Comparison of ENCODE assay signal across 8 cellular contexts in genomic region chr2:191150451-191151314, GRCh38. TPM values are rescaled to one million over a fixed set of nuclear protein-coding genes. Genes with fewer than 3 reads are reported as not detected.
DNase-seq lines count a peak whose midpoint lies in the region; ATAC-seq and TF ChIP-seq lines count a peak whose summit lies in the region.

Gene STAT4, minus strand, starts transcription at chr2:191150994. Its CDS starts 2,791 bp downstream, at chr2:191148203.

- H3K27ac ChIP-seq in ACC112 (ENCODE audit: low read depth, low read length) (no peak within 1 kb of the TSS), smooth muscle cell (ENCODE audit: low read depth) (no peak within 1 kb of the TSS)

- H3K79me2 ChIP-seq in ACC112 (ENCODE audit: control insufficient read depth, insufficient read depth, low read length, unreplicated experiment) (no peaks in the 10 kb centered on the region), smooth muscle cell (ENCODE audit: low read depth) (no peaks in the 10 kb centered on the region)

- no peaks in the 10 kb centered on the region for H3K9me3 ChIP-seq in smooth muscle cell (replicated peaks; ENCODE audit: low read depth)

- peak within 1 kb of the TSS; percentile 87 for H3K4me2 ChIP-seq in smooth muscle cell

- H3K27me3 Mint-ChIP-seq in T-cell: no peaks in the 10 kb centered on the region
- H3K27me3 Mint-ChIP-seq in activated naive CD8-positive, alpha-beta T cell treated with anti-CD3 and anti-CD28 coated beads, Interleukin-2, amount 50 U/mL, for 24 hours: no peaks in the 10 kb centered on the region

- H3K4me1 Mint-ChIP-seq in T-cell: peaks cover 63 to 68% (median 65%) of the 10 kb centered on the region in 3 donors
- peaks cover 80% of the 10 kb centered on the region for H3K4me1 Mint-ChIP-seq in activated naive CD8-positive, alpha-beta T cell treated with anti-CD3 and anti-CD28 coated beads, Interleukin-2, amount 50 U/mL, for 24 hours

- peaks cover 21% of the 10 kb centered on the region for H3K36me3 Mint-ChIP-seq in T-cell
- H3K36me3 Mint-ChIP-seq in activated naive CD8-positive, alpha-beta T cell treated with anti-CD3 and anti-CD28 coated beads, Interleukin-2, amount 50 U/mL, for 24 hours (ENCODE audit: low read depth): peaks cover 25% of the 10 kb centered on the region

- H3K9me3 Mint-ChIP-seq in T-cell: no peaks in the 10 kb centered on the region
- H3K9me3 Mint-ChIP-seq in activated naive CD8-positive, alpha-beta T cell treated with anti-CD3 and anti-CD28 coated beads, Interleukin-2, amount 50 U/mL, for 24 hours: no peaks in the 10 kb centered on the region

- peak within 1 kb of the TSS; percentile 90 to 93 (median 90) for H3K4me3 Mint-ChIP-seq in T-cell
- peak within 1 kb of the TSS; percentile 92 for H3K4me3 Mint-ChIP-seq in activated naive CD8-positive, alpha-beta T cell treated with anti-CD3 and anti-CD28 coated beads, Interleukin-2, amount 50 U/mL, for 24 hours

- no peaks in the 10 kb centered on the region for H3F3A ChIP-seq in smooth muscle cell (ENCODE audit: low read depth)

- 4% methylated on average over 39 of the region's 39 CpGs for WGBS in smooth muscle cell (ENCODE audit: low lambda C conversion rate)

- peak; percentile 90 for ATAC-seq in GM18907 (IDR thresholded peaks at IDR 0.05; ENCODE audit: unreplicated experiment)
- peak; percentile 79 for ATAC-seq in HG03175 (IDR thresholded peaks at IDR 0.05; ENCODE audit: unreplicated experiment)
- ATAC-seq in T-cell (replicated peaks in 1 of 4): peak; percentile 84 to 88 (median 84)
- ATAC-seq in activated naive CD8-positive, alpha-beta T cell treated with anti-CD3 and anti-CD28 coated beads, Interleukin-2, amount 50 U/mL, for 24 hours: peak; percentile 92

- H2AFZ ChIP-seq in ACC112 (ENCODE audit: low read length, unreplicated experiment) (peak within 1 kb of the TSS; percentile 99), smooth muscle cell (ENCODE audit: low read depth) (peak within 1 kb of the TSS; percentile 92)

- no peaks in the 10 kb centered on the region for H3K27me3 ChIP-seq in ACC112 (ENCODE audit: insufficient read depth, low read length)
- H3K27me3 ChIP-seq in smooth muscle cell (ENCODE audit: low read depth): peaks cover 27% of the 10 kb centered on the region

- peak within 1 kb of the TSS; percentile 56 for H3K9ac ChIP-seq in smooth muscle cell (ENCODE audit: low read depth)

- peak; percentile 43 to 93 (median 85) for DNase-seq in T-cell
- peak; percentile 85 for DNase-seq in activated naive CD8-positive, alpha-beta T cell treated with anti-CD3 and anti-CD28 coated beads, Interleukin-2, amount 50 U/mL, for 24 hours
- no peak for DNase-seq in smooth muscle cell (lab: John Stamatoyannopoulos, UW; ENCODE audit: unreplicated experiment)
- no peak for DNase-seq in HPDE6-E6E7 (ENCODE audit: extremely low spot score)

- peak within 1 kb of the TSS; percentile 95 to 96 for H3K27ac Mint-ChIP-seq in T-cell
- peak within 1 kb of the TSS; percentile 80 for H3K27ac Mint-ChIP-seq in activated naive CD8-positive, alpha-beta T cell treated with anti-CD3 and anti-CD28 coated beads, Interleukin-2, amount 50 U/mL, for 24 hours

- H3K4me3 ChIP-seq in ACC112 (ENCODE audit: low read depth, low read length): peak within 1 kb of the TSS; percentile 82
- peak within 1 kb of the TSS; percentile 68 for H3K4me3 ChIP-seq in iPS-11a (ENCODE audit: low read depth, low read length)
- peak within 1 kb of the TSS; percentile 59 for H3K4me3 ChIP-seq in smooth muscle cell

- H3K36me3 ChIP-seq in ACC112 (ENCODE audit: insufficient read depth, low read length) (no peaks in the 10 kb centered on the region), smooth muscle cell (ENCODE audit: low read depth) (no peaks in the 10 kb centered on the region)

- no peaks in the 10 kb centered on the region for H4K20me1 ChIP-seq in smooth muscle cell (ENCODE audit: low read depth)

- CTCF ChIA-PET in T-cell (lab: Charles Lee): interaction anchor here (0.6 to 6.2 kb wide), 8 partner anchors 24 to 102 kb away, joined by 3 to 65 read pairs (median 6); no protein-coding TSS in a partner anchor

- no peak for TF ChIP-seq CTCF in smooth muscle cell (IDR thresholded peaks at IDR 0.05; ENCODE audit: borderline replicate concordance, insufficient read depth, poor library complexity, severe bottlenecking)

- H3K4me1 ChIP-seq in ACC112 (ENCODE audit: control insufficient read depth, insufficient read depth, low read length, unreplicated experiment) (peaks cover 14% of the 10 kb centered on the region), smooth muscle cell (ENCODE audit: low read depth) (peaks cover 5% of the 10 kb centered on the region)

- POLR2A ChIA-PET in T-cell (lab: Charles Lee): interaction anchor here (0.5 to 4.1 kb wide), 16 partner anchors 22 to 527 kb away, joined by 3 to 66 read pairs (median 3); partner anchors contain the start of genes NABP1 (in 1 of the 2) and STAT1 (in 1 of the 2)

RNA-seq across cellular contexts. Expression of gene STAT4, which starts in this region (rescaled TPM):
- total RNA-seq in T-cell (100 to 1,000 TPM in 2 of 5 donors, 10 to 100 TPM in 3; 79.5 to 141 (median 91.7) TPM), smooth muscle cell (0.85 and 8.4 TPM in 2 replicates)
- polyA plus RNA-seq in smooth muscle cell: 0.89 TPM in 1 of 2 replicates, not detected in the other

Comparison
In these comparisons a context has a peak if more than half of its experiments do, and no peak if none do; other contexts are left out.
1. DNase-seq: peak in T-cell (34 of 34) and activated naive CD8-positive, alpha-beta T cell treated with anti-CD3 and anti-CD28 coated beads, Interleukin-2, amount 50 U/mL, for 24 hours (single experiment); none in smooth muscle cell (single experiment) and HPDE6-E6E7 (single experiment).
2. Peak in every context shown above with its lines, with median percentiles within 50 percentile points of each other: H3K4me3 ChIP-seq and ATAC-seq.